Comparison of ENCODE assay signal across 8 cellular contexts in the genomic region with DNA sequence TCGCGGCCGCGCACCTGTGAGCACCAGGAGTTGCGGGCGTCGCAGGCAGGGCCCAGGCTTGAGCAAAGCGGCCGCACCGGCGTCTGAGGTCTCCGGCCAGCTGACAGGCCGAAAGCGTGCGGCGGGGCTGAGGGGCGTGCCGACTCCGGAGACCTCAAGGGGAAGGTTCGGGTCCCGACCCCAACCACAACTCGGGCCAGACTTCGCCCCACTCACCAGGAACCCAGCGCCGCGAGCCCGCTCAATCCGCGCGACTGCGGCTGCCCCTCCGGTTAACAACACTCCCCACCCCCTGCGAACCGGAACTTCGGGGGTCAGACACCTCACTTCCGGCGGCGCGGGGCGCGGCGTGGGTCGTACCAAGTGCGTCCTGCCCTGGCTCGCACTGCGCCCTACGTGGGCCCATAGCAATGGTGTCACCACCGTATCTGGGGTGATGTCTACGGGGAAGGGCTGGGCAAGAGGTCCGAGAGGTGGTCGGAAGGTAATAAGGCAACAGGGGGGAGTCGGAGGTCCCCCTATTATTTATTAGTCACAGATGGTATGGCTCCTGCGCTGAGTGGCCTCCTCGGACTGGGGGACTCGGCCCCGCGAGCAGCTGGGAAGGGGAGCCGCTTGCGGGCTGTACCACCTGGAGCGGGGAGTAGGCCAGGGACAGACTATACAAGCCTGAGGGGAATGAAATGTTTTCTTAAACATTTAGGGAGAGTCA. TPM values are rescaled to one million over a fixed set of nuclear protein-coding genes. Genes with fewer than 3 reads are reported as not detected.
DNase-seq lines count a peak whose midpoint lies in the region; ATAC-seq, FAIRE-seq and TF ChIP-seq lines count a peak whose summit lies in the region.

A gene (minus strand): TSS at position 280 of the 712 bp plus-strand sequence. CDS start 918 bp downstream, outside the sequence.

- no peak for TF ChIP-seq EP300 in A549 (IDR thresholded peaks at IDR 0.05)

- peaks cover 35% of the 10 kb centered on the region for H3K36me3 ChIP-seq in WERI-Rb-1
- peaks cover 21% of the 10 kb centered on the region for H3K36me3 ChIP-seq in breast epithelium
- peaks cover 5 to 37% (median 34%) of the 10 kb centered on the region in 6 donors for H3K36me3 ChIP-seq in spleen

- peak in 1 of 2 experiments; percentile 1; a peak in 1 of 5 replicates for TF ChIP-seq RAD21 in A549 (conservative IDR thresholded peaks at IDR 0.05 in 1 of 2, IDR thresholded peaks at IDR 0.05 in 1 of 2)

- no peaks in the 10 kb centered on the region for H3K9me3 Mint-ChIP-seq in immature natural killer cell

- TF ChIP-seq POLR2A in A549 (IDR thresholded peaks at IDR 0.05; ENCODE audit: low read length) (peak; percentile 94), breast epithelium (IDR thresholded peaks at IDR 0.05) (peak; percentile 98), spleen (IDR thresholded peaks at IDR 0.05) (peak; percentile 71 to 90 (median 83))

- peak within 1 kb of the TSS; percentile 99 to 100 (median 100) for H3K27ac Mint-ChIP-seq in immature natural killer cell

- peaks cover 3 to 4% (median 4%) of the 10 kb centered on the region in 3 donors for H3K36me3 Mint-ChIP-seq in immature natural killer cell

- DNase-seq in A549 (ENCODE audit: low read depth in 1 of 2, low spot score in 1 of 2) = peak; percentile 93 to 96
- DNase-seq in NCI-H2196 (lab: John Stamatoyannopoulos, UW; ENCODE audit: unreplicated experiment) = peak; percentile 92
- peak; percentile 90 for DNase-seq in WERI-Rb-1
- peak; percentile 88 to 90 for DNase-seq in breast epithelium (ENCODE audit: low spot score in 2 of 2)
- DNase-seq in immature natural killer cell = peak; percentile 93 to 94 (median 93)
- DNase-seq in spleen = peak; percentile 97

- H3K9me3 ChIP-seq in A549 (no peaks in the 10 kb centered on the region), WERI-Rb-1 (ENCODE audit: severe bottlenecking) (no peaks in the 10 kb centered on the region), breast epithelium (no peaks in the 10 kb centered on the region), spleen (no peaks in the 10 kb centered on the region)

- H3K4me2 ChIP-seq in A549 = peak within 1 kb of the TSS; percentile 100

- FAIRE-seq in A549 (lab: Jason Lieb, UNC) = no peak

- peak within 1 kb of the TSS; percentile 93 to 100 (median 98) for H3K4me3 Mint-ChIP-seq in immature natural killer cell

- peak within 1 kb of the TSS; percentile 96 to 98 for H3K27ac ChIP-seq in A549
- peak within 1 kb of the TSS; percentile 100 for H3K27ac ChIP-seq in WERI-Rb-1
- H3K27ac ChIP-seq in breast epithelium = peak within 1 kb of the TSS; percentile 96 to 99
- H3K27ac ChIP-seq in spleen = peak within 1 kb of the TSS; percentile 92 to 100 (median 98)

- POLR2A ChIA-PET in A549 (lab: Yijun Ruan, JAX) = interaction anchor here (0.9 to 3.0 kb wide), 13 partner anchors 8 to 199 kb away, joined by 3 to 37 read pairs (median 7); a partner anchor contains a TSS

- H3K27me3 Mint-ChIP-seq in immature natural killer cell (ENCODE audit: low read depth in 3 of 3) = peaks cover 13 to 15% (median 14%) of the 10 kb centered on the region in 3 donors

- H3K4me1 ChIP-seq in A549 (peaks cover 15% of the 10 kb centered on the region), breast epithelium (peaks cover 6 to 26% of the 10 kb centered on the region in 2 donors), spleen (peaks cover 38 to 71% (median 57%) of the 10 kb centered on the region in 6 donors)

- peaks cover 38 to 45% of the 10 kb centered on the region in 2 donors for H3K4me1 Mint-ChIP-seq in immature natural killer cell

- ATAC-seq in A549 (peak; percentile 88 to 91), GM18868 (IDR thresholded peaks at IDR 0.05; ENCODE audit: unreplicated experiment) (peak; percentile 60), HG03103 (IDR thresholded peaks at IDR 0.05; ENCODE audit: low read depth, unreplicated experiment) (peak; percentile 44)

- CTCF ChIA-PET in A549 (lab: Yijun Ruan, JAX) = interaction anchor here (0.9 to 3.5 kb wide), 8 partner anchors 8 to 132 kb away, joined by 3 to 19 read pairs (median 4); a partner anchor contains a TSS

- H3K4me3 ChIP-seq in A549 = peak within 1 kb of the TSS; percentile 89
- peak within 1 kb of the TSS; percentile 65 for H3K4me3 ChIP-seq in WERI-Rb-1 (ENCODE audit: low read depth, low read length)
- peak within 1 kb of the TSS; percentile 88 to 93 (median 92) for H3K4me3 ChIP-seq in breast epithelium
- H3K4me3 ChIP-seq in spleen = peak within 1 kb of the TSS; percentile 77 to 99 (median 96)

- 3% methylated on average over 13 of the region's 60 CpGs for WGBS in A549 (ENCODE audit: missing lambda C conversion rate)
- 0 to 1% (median 0%) methylated on average over 32 to 60 of the region's 60 CpGs for WGBS in spleen, 5 donors

- H3K27me3 ChIP-seq in WERI-Rb-1 (ENCODE audit: insufficient read depth, low read depth, severe bottlenecking) (no peaks in the 10 kb centered on the region), breast epithelium (no peaks in the 10 kb centered on the region), spleen (replicated peaks in 1 of 7) (no peaks in the 10 kb centered on the region)

- TF ChIP-seq CTCF in A549 (IDR thresholded peaks at IDR 0.05) (no peak), WERI-Rb-1 (IDR thresholded peaks at IDR 0.05; ENCODE audit: low read depth, low read length) (no peak), breast epithelium (IDR thresholded peaks at IDR 0.05) (peak in 2 of 3 donors; percentile 15 to 31), spleen (IDR thresholded peaks at IDR 0.05 in 8 of 11, conservative IDR thresholded peaks at IDR 0.05 in 3 of 11) (peak in 2 of 11 experiments; percentile 5 to 8)

- intact Hi-C loops in breast epithelium (cut with DNase I; ENCODE audit: low total_unique reads) (no loop called here), spleen (cut with DNase I; ENCODE audit: low total_unique reads) (no loop called here)

TF ChIP-seq in A549, 52 proteins besides CTCF, POLR2A, EP300 and RAD21:
- TF ChIP-seq CHD2 (IDR thresholded peaks at IDR 0.05; ENCODE audit: low read length, partially characterized antibody) (no peak), JUNB (IDR thresholded peaks at IDR 0.05) (no peak), PHF8 (IDR thresholded peaks at IDR 0.05; ENCODE audit: borderline replicate concordance, low read depth) (peak; percentile 78), KDM5A (IDR thresholded peaks at IDR 0.05) (peak; percentile 33; the same call in 1 of the 2 replicates), FOSB (CRISPR knock-in tag; IDR thresholded peaks at IDR 0.05) (no peak), FOSL2 (IDR thresholded peaks at IDR 0.05) (no peak), FOSL2 (CRISPR knock-in tag; IDR thresholded peaks at IDR 0.05) (peak; percentile 39; the same call in 1 of the 2 replicates), NR3C1 (IDR thresholded peaks at IDR 0.05) (no peak), TP53 (CRISPR knock-in tag; IDR thresholded peaks at IDR 0.05) (peak; percentile 66; the same call in 1 of the 2 replicates), CEBPB (IDR thresholded peaks at IDR 0.05) (no peak), HOXB13 (CRISPR knock-in tag; IDR thresholded peaks at IDR 0.05; ENCODE audit: low read depth) (no peak), HDAC2 (IDR thresholded peaks at IDR 0.05) (no peak), RARB (CRISPR knock-in tag; IDR thresholded peaks at IDR 0.05) (peak; percentile 61; the same call in 1 of the 2 replicates), CBX8 (IDR thresholded peaks at IDR 0.05) (no peak), BHLHE40 (IDR thresholded peaks at IDR 0.05; ENCODE audit: low read depth, low read length) (peak; percentile 59; the same call in 1 of the 2 replicates), GATA3 (IDR thresholded peaks at IDR 0.05; ENCODE audit: borderline replicate concordance) (peak; percentile 86), JUN (IDR thresholded peaks at IDR 0.05) (peak; percentile 70 to 96; a peak in 4 of 5 replicates)
- TF ChIP-seq, protein P1, sequence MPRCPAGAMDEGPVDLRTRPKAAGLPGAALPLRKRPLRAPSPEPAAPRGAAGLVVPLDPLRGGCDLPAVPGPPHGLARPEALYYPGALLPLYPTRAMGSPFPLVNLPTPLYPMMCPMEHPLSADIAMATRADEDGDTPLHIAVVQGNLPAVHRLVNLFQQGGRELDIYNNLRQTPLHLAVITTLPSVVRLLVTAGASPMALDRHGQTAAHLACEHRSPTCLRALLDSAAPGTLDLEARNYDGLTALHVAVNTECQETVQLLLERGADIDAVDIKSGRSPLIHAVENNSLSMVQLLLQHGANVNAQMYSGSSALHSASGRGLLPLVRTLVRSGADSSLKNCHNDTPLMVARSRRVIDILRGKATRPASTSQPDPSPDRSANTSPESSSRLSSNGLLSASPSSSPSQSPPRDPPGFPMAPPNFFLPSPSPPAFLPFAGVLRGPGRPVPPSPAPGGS (IDR thresholded peaks at IDR 0.05) = peak; percentile 45; the same call in 2 of the 3 replicates
- TF ChIP-seq, protein P2, sequence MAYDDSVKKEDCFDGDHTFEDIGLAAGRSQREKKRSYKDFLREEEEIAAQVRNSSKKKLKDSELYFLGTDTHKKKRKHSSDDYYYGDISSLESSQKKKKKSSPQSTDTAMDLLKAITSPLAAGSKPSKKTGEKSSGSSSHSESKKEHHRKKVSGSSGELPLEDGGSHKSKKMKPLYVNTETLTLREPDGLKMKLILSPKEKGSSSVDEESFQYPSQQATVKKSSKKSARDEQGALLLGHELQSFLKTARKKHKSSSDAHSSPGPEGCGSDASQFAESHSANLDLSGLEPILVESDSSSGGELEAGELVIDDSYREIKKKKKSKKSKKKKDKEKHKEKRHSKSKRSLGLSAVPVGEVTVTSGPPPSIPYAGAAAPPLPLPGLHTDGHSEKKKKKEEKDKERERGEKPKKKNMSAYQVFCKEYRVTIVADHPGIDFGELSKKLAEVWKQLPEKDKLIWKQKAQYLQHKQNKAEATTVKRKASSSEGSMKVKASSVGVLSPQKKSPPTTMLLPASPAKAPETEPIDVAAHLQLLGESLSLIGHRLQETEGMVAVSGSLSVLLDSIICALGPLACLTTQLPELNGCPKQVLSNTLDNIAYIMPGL (CRISPR knock-in tag; IDR thresholded peaks at IDR 0.05; ENCODE audit: borderline replicate concordance) = no peak

RNA-seq across cellular contexts. Expression of the gene that starts here (rescaled TPM):
- polyA plus RNA-seq in A549 (2011; rRNA removed) (21.4 and 50.4 TPM in 2 replicates), A549 (2017; fragmentation: RNase III; extraction: RNeasy Plus Mini Kit Qiagen cat#74134 plus additional on column Dnase treatment) (22.4 to 26.9 TPM (median 25.1 TPM) in 3 replicates), immature natural killer cell (10 to 100 TPM in 1 of 3 donors, 1 to 10 TPM in 2; 2.3 to 21.8 (median 7.7) TPM), spleen (10 to 100 TPM; 35.1 to 62.8 (median 53.6) TPM)
- polyA plus RNA-seq in A549 (2012; cell fraction: cytosol; rRNA removed) = 37.4 and 48.6 TPM in 2 replicates
- 74.8 and 97.4 TPM in 2 replicates for polyA plus RNA-seq in A549 (2012; cell fraction: nucleus; rRNA removed)
- polyA minus RNA-seq in A549 (2011; rRNA and poly(A)+ RNA removed) = 56.9 and 72.9 TPM in 2 replicates
- total RNA-seq in breast epithelium (10 to 100 TPM; 25.8 to 31.7 (median 27.2) TPM), spleen (100 to 1,000 TPM in 5 of 7 donors, 10 to 100 TPM in 2; 90.9 to 152 (median 110) TPM)

Comparison
In these comparisons a context has a peak if more than half of its experiments do, and no peak if none do; other contexts are left out.
1. Peak in every context shown above with its lines: DNase-seq, ATAC-seq, H3K4me3 ChIP-seq and H3K27ac ChIP-seq.
2. CTCF ChIP-seq: peak in breast epithelium (2 of 3); none in A549 (single experiment) and WERI-Rb-1 (single experiment).